Comparison of ENCODE assay signal across 9 cellular contexts in genomic region chr16:8567355-8568230, GRCh38. TPM values are rescaled to one million over a fixed set of nuclear protein-coding genes. Genes with fewer than 3 reads are reported as not detected.
DNase-seq lines count a peak whose midpoint lies in the region; ATAC-seq, FAIRE-seq and TF ChIP-seq lines count a peak whose summit lies in the region.
"Had no signal": no experiment of that assay in that cellular context is flagged by ENCODE, and none has a peak within 500 bp of the region (broad histone marks: within the 10 kb centered on the region; RNA-seq: fewer than 3 reads in every experiment).

No MANE protein-coding gene starts in this region.

- TF ChIP-seq POLR2A in H54 (IDR thresholded peaks at IDR 0.05; ENCODE audit: low read depth, low read length), result no peak

- peak; percentile 6 for FAIRE-seq in H54 (lab: Jason Lieb, UNC)

- H3K9ac ChIP-seq in Loucy (ENCODE audit: low read depth, low read length, poor library complexity, severe bottlenecking), result no peak overlapping the region

- H3K27me3 ChIP-seq in Loucy (ENCODE audit: insufficient read depth, low read length, poor library complexity, severe bottlenecking) (no peaks in the 10 kb centered on the region), upper lobe of right lung (peaks cover 26% of the 10 kb centered on the region)

- H3K4me1 ChIP-seq in Loucy (ENCODE audit: insufficient read depth, low read length, poor library complexity, severe bottlenecking) (no peaks in the 10 kb centered on the region), upper lobe of right lung (no peaks in the 10 kb centered on the region)

- DNase-seq in GM03348 (ENCODE audit: low spot score) (peak; percentile 91), H54 (ENCODE audit: insufficient read length, low spot score) (peak; percentile 64), SIG-M5 (lab: John Stamatoyannopoulos, UW) (peak; percentile 51), globus pallidus (ENCODE audit: low spot score) (peak; percentile 68), pons (ENCODE audit: low spot score) (peak; percentile 86), upper lobe of right lung (peak; percentile 72)
- DNase-seq in activated effector memory CD4-positive, alpha-beta T cell treated with Interleukin-2 at 50 U/mL for 16 hours, result peak; percentile 55

- ATAC-seq in upper lobe of right lung, result peak; percentile 95

- intact Hi-C loops in upper lobe of right lung (cut with DNase I), result loop anchor here (10.0 kb wide), 1 partner anchor 317 kb away; the partner anchor contains the start of gene LITAFD

- no peaks in the 10 kb centered on the region for H4K20me1 ChIP-seq in Loucy (ENCODE audit: insufficient read depth, low read length, poor library complexity, severe bottlenecking)

- H3F3A ChIP-seq in Loucy (ENCODE audit: low read depth), result no peaks in the 10 kb centered on the region

- no peaks in the 10 kb centered on the region for H3K9me3 ChIP-seq in Loucy (ENCODE audit: insufficient read depth, low read depth, low read length)
- H3K9me3 ChIP-seq in upper lobe of right lung, result no peaks in the 10 kb centered on the region

- no peaks in the 10 kb centered on the region for H3K9me2 ChIP-seq in Loucy (replicated peaks; ENCODE audit: low read depth, low read length)

- H3K36me3 ChIP-seq in Loucy (ENCODE audit: insufficient read depth, low read length) (no peaks in the 10 kb centered on the region), upper lobe of right lung (no peaks in the 10 kb centered on the region)

- H3K27ac ChIP-seq in upper lobe of right lung, result no peak overlapping the region

- TF ChIP-seq CTCF in Loucy (conservative IDR thresholded peaks at IDR 0.05; ENCODE audit: low read length), result peak; percentile 85
- peak; percentile 99 for TF ChIP-seq CTCF in upper lobe of right lung (IDR thresholded peaks at IDR 0.05)

- no peaks in the 10 kb centered on the region for H3K79me2 ChIP-seq in Loucy (ENCODE audit: insufficient read depth, low read length)

- H3K4me3 ChIP-seq in Loucy (ENCODE audit: low read length, poor library complexity, severe bottlenecking), result no peak overlapping the region
- no peak overlapping the region for H3K4me3 ChIP-seq in upper lobe of right lung

- H3K4me2 ChIP-seq in Loucy (ENCODE audit: low read depth, low read length, poor library complexity, severe bottlenecking), result no peak overlapping the region

- peak overlapping the region; percentile 70; the same call in 1 of the 2 replicates for H2AFZ ChIP-seq in Loucy (ENCODE audit: low read length)

RNA-seq across cellular contexts. Expression of gene TMEM114, which starts 22.7 kb away (rescaled TPM):
- not detected for total RNA-seq in upper lobe of right lung
- total RNA-seq: urinary bladder had no signal

RNA-seq across cellular contexts. Expression of gene METTL22, which starts 53.9 kb away (rescaled TPM):
- total RNA-seq in upper lobe of right lung, result 38.6 TPM
